In the genomic region with DNA sequence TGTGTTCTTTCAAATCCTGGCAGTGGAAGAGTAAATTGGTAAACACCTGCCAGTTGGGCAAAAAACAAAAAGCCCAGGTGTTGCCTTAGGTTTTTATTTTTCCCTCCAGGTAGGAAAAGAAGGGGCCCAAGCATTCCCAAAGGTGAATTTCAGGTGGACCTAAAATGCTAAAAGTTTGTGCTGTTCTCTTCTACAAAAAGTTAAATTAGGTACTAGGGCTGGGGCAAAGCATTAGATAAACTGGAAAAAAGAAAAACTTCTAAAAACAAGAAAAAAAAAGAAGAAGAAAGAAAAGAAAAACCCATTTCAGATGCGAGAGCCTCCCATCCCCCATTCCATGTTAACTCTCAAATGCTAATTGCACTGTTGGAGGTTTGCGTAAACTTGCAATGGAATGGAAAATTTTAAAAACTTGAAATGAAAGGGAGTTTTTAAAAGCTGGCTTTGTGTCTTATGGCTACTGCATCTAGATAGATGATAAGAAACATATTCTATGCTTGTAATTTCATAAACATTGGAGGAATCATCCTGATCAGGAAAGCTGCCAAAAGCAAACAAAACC, we compare ENCODE assay signal across 21 cellular contexts. TPM values are rescaled to one million over a fixed set of nuclear protein-coding genes. Genes with fewer than 3 reads are reported as not detected.
"Had no signal": no experiment of that assay in that cellular context is flagged by ENCODE, and none has a peak within 500 bp of the region (broad histone marks: within the 10 kb centered on the region; RNA-seq: fewer than 3 reads in every experiment).

No MANE protein-coding gene starts in this region.

- ATAC-seq: activated CD4-positive, CD25-positive, alpha-beta regulatory T cell treated with anti-CD3 and anti-CD28 coated beads, Interleukin-2, amount 50 U/mL, for 24 hours; activated CD8-positive, alpha-beta T cell treated with anti-CD3 and anti-CD28 coated beads, Interleukin-2, amount 10 ng/mL, durations not matched to agents 7 days and 5 days; activated naive CD8-positive, alpha-beta T cell treated with anti-CD3 and anti-CD28 coated beads, Interleukin-2, amount 50 U/mL, for 24 hours; activated T-cell treated with anti-CD3 and anti-CD28 coated beads, Interleukin-2, amount 50 U/mL, for 4 hours; left lobe of liver; natural killer cell treated with Interleukin-12 subunit alpha and Interleukin-12 subunit beta and Interleukin-15 and Interleukin-18, amount 100 ng/mL, for 72 hours; stimulated activated naive CD8-positive, alpha-beta T cell treated with anti-CD3 and anti-CD28 coated beads, Interleukin-15, Interleukin-2, amounts not matched to agents 100 U/mL and 50 U/mL, for 24 hours had no signal

- H3K27ac ChIP-seq: breast epithelium, esophagus muscularis mucosa, tibial artery had no signal

- H3K4me3 ChIP-seq: breast epithelium, esophagus muscularis mucosa, lung, tibial artery had no signal

- H3K36me3 ChIP-seq: breast epithelium, esophagus muscularis mucosa, tibial artery had no signal

- FAIRE-seq: astrocyte, kidney had no signal

- H3K27me3 ChIP-seq: breast epithelium, tibial artery had no signal

- H3K9me3 ChIP-seq: breast epithelium, esophagus muscularis mucosa, tibial artery had no signal

- DNase-seq: activated CD4-positive, alpha-beta T cell treated with anti-CD3 and anti-CD28 coated beads, Interleukin-2, amount 10 ng/mL, durations not matched to agents 7 days and 5 days; activated CD8-positive, alpha-beta T cell treated with anti-CD3 and anti-CD28 coated beads, Interleukin-2, amount 10 ng/mL, durations not matched to agents 7 days and 5 days; activated naive CD4-positive, alpha-beta T cell treated with anti-CD3 and anti-CD28 coated beads for 36 hours; activated naive CD8-positive, alpha-beta T cell treated with anti-CD3 and anti-CD28 coated beads, Interleukin-2, amount 50 U/mL, for 24 hours; activated T-cell treated with anti-CD3 and anti-CD28 coated beads, Interleukin-2, amount 50 U/mL, for 4 hours; effector CD4-positive, alpha-beta T cell; kidney; nucleus accumbens; stimulated activated CD4-positive, alpha-beta T cell treated with anti-CD3 and anti-CD28 coated beads, Interleukin-2, amount 100 ng/mL, for 24 hours; stimulated activated naive CD8-positive, alpha-beta T cell treated with anti-CD3 and anti-CD28 coated beads, Interleukin-15, Interleukin-2, amounts not matched to agents 100 U/mL and 50 U/mL, for 24 hours; substantia nigra; T-helper 9 cell; tibial artery had no signal

- H3K4me1 ChIP-seq: breast epithelium, esophagus muscularis mucosa, tibial artery had no signal

RNA-seq across cellular contexts. Expression of a gene that starts 59.9 kb away (rescaled TPM):
- total RNA-seq: activated CD4-positive, alpha-beta T cell treated with anti-CD3 and anti-CD28 coated beads, Interleukin-2, amount 10 ng/mL, durations not matched to agents 7 days and 5 days; activated CD8-positive, alpha-beta T cell treated with anti-CD3 and anti-CD28 coated beads, Interleukin-2, amount 10 ng/mL, durations not matched to agents 7 days and 5 days; breast epithelium; fibroblast of villous mesenchyme; left lobe of liver; natural killer cell treated with Interleukin-12 subunit alpha and Interleukin-12 subunit beta and Interleukin-15 and Interleukin-18, amount 100 ng/mL, for 72 hours had no signal
